Comparison of ENCODE assay signal across 9 cellular contexts in the genomic region with DNA sequence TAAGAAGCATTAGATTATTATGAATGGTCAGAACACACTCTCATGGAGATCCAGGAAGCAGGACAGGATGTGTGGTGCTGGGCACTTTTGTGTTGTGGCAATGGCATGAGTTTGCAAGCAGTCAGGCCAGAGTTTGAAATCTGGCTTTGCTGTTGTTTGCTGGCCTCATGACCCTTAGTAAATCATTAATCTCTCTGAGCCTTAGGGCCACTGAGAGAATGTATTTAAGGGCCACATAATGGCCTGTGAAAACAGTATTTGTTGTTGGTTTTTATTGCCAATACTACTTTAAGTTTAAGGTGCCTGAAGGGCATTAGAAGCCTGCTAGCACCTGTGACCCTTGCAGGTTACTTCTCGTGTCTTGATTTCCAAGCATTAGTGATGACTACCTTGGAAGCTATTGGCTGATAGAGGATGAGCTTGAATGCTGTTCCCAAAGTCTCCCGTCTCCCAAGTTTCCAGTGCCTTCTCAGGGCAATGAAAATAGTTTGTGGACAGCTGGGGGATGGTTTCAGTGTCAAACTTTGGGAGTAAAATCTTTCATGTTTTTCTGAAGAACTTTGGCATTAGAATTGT. TPM values are rescaled to one million over a fixed set of nuclear protein-coding genes. Genes with fewer than 3 reads are reported as not detected.
DNase-seq lines count a peak whose midpoint lies in the region; ATAC-seq and TF ChIP-seq lines count a peak whose summit lies in the region.
"Had no signal": no experiment of that assay in that cellular context is flagged by ENCODE, and none has a peak within 500 bp of the region (broad histone marks: within the 10 kb centered on the region; RNA-seq: fewer than 3 reads in every experiment).

No MANE protein-coding gene starts in this region.

- H3K4me3 ChIP-seq in smooth muscle cell = no peak overlapping the region

- 83% methylated on average over 2 of the region's 2 CpGs for WGBS in smooth muscle cell (ENCODE audit: low lambda C conversion rate)

- in situ Hi-C loops in ACHN (cut with HindIII; ENCODE audit: low pct_ligation_motif_present, low pct_unique_long_range_greater_than_20kb, low sequenced_read_pairs) (no loop called here), G401 (cut with HindIII; ENCODE audit: low sequenced_read_pairs) (no loop called here)

- no peaks in the 10 kb centered on the region for H3F3A ChIP-seq in smooth muscle cell (ENCODE audit: low read depth)

- no peak overlapping the region for H2AFZ ChIP-seq in smooth muscle cell (ENCODE audit: low read depth)

- ATAC-seq in GM19372 (IDR thresholded peaks at IDR 0.05; ENCODE audit: low read depth, unreplicated experiment) (peak; percentile 48), HG03571 (IDR thresholded peaks at IDR 0.05; ENCODE audit: unreplicated experiment) (peak; percentile 48), omental fat pad (ENCODE audit: low FRiP score) (no peak)

- no peaks in the 10 kb centered on the region for H3K9me3 ChIP-seq in smooth muscle cell (replicated peaks; ENCODE audit: low read depth)

- DNase-seq in ACHN (peak; percentile 66), immature natural killer cell (no peak), smooth muscle cell (lab: John Stamatoyannopoulos, UW; ENCODE audit: unreplicated experiment) (no peak), GF-D8 (lab: John Stamatoyannopoulos, UW) (no peak), omental fat pad (ENCODE audit: low spot score) (no peak), G401 (ENCODE audit: low spot score) (no peak)
- DNase-seq: DND-41 had no signal

- H3K9ac ChIP-seq in smooth muscle cell (ENCODE audit: low read depth) = no peak overlapping the region

- H3K27ac Mint-ChIP-seq in immature natural killer cell = peak overlapping the region; percentile 83 to 95 (median 90)

- no peak overlapping the region for H3K27ac ChIP-seq in smooth muscle cell (ENCODE audit: low read depth)

- H3K27me3 ChIP-seq in smooth muscle cell (ENCODE audit: low read depth) = no peaks in the 10 kb centered on the region

- H3K9me3 Mint-ChIP-seq in immature natural killer cell = no peaks in the 10 kb centered on the region

- H3K79me2 ChIP-seq in smooth muscle cell (ENCODE audit: low read depth) = peaks cover 42% of the 10 kb centered on the region

- peaks cover 54% of the 10 kb centered on the region for H4K20me1 ChIP-seq in smooth muscle cell (ENCODE audit: low read depth)

- H3K27me3 Mint-ChIP-seq in immature natural killer cell (ENCODE audit: low read depth in 3 of 3) = peaks cover 0 to 2% (median 1%) of the 10 kb centered on the region in 3 donors

- no peaks in the 10 kb centered on the region for H3K36me3 ChIP-seq in smooth muscle cell (ENCODE audit: low read depth)

- H3K4me1 Mint-ChIP-seq in immature natural killer cell = peaks cover 90 to 99% of the 10 kb centered on the region in 2 donors

- H3K36me3 Mint-ChIP-seq in immature natural killer cell = no peaks in the 10 kb centered on the region

- peak overlapping the region; percentile 55 to 73 (median 67) for H3K4me3 Mint-ChIP-seq in immature natural killer cell

- TF ChIP-seq CTCF in smooth muscle cell (IDR thresholded peaks at IDR 0.05; ENCODE audit: borderline replicate concordance, insufficient read depth, poor library complexity, severe bottlenecking) = no peak
- TF ChIP-seq CTCF in omental fat pad (IDR thresholded peaks at IDR 0.05) = no peak

- no peak overlapping the region for H3K4me2 ChIP-seq in smooth muscle cell

- H3K4me1 ChIP-seq in smooth muscle cell (ENCODE audit: low read depth) = peaks cover 14% of the 10 kb centered on the region

RNA-seq across cellular contexts. Expression of a gene that starts 24.6 kb away (rescaled TPM):
- polyA plus RNA-seq in immature natural killer cell (10 to 100 TPM; 28.7 to 53.1 (median 45.5) TPM), smooth muscle cell (15.3 and 25.3 TPM in 2 replicates)
- total RNA-seq in smooth muscle cell (19.0 and 31.5 TPM in 2 replicates), omental fat pad (10 to 100 TPM; 42.2 to 71.0 (median 51.1) TPM)
- total RNA-seq in G401 (2014; rRNA removed; shearing (Covaris generic)) = 15.4 and 28.2 TPM in 2 replicates

RNA-seq across cellular contexts. Expression of a gene that starts 39.3 kb away (rescaled TPM):
- polyA plus RNA-seq in immature natural killer cell = 100 to 1,000 TPM; 167 to 292 (median 199) TPM
- total RNA-seq in smooth muscle cell = 20.2 and 20.7 TPM in 2 replicates
- 32.7 and 51.3 TPM in 2 replicates for polyA plus RNA-seq in smooth muscle cell
- total RNA-seq in omental fat pad = 10 to 100 TPM; 53.2 to 90.3 (median 67.8) TPM
- 8.3 and 12.0 TPM in 2 replicates for total RNA-seq in G401 (2014; rRNA removed; shearing (Covaris generic))
